Comparison of ENCODE assay signal across 15 cellular contexts in genomic region chr3:195101927-195102608, GRCh38.
DNase-seq lines count a peak whose midpoint lies in the region; ATAC-seq, FAIRE-seq and TF ChIP-seq lines count a peak whose summit lies in the region.
"Had no signal": no experiment of that assay in that cellular context is flagged by ENCODE, and none has a peak within 500 bp of the region (broad histone marks: within the 10 kb centered on the region; RNA-seq: fewer than 3 reads in every experiment).

No MANE protein-coding gene starts in this region.

- H3K4me1 ChIP-seq in GM23248 (ENCODE audit: insufficient read depth): peaks cover 23% of the 10 kb centered on the region
- H3K4me1 ChIP-seq in keratinocyte (ENCODE audit: control insufficient read depth, extremely low read depth, insufficient read depth, low read length): peaks cover 29% of the 10 kb centered on the region
- H3K4me1 ChIP-seq in smooth muscle cell (ENCODE audit: low read depth): peaks cover 6% of the 10 kb centered on the region
- H3K4me1 ChIP-seq in ascending aorta: peaks cover 0 to 5% of the 10 kb centered on the region in 2 donors

- H3K4me2 ChIP-seq in GM23248 (ENCODE audit: unreplicated experiment) (no peak overlapping the region), keratinocyte (ENCODE audit: control insufficient read depth, extremely low read depth, insufficient read depth, low read depth, low read length) (no peak overlapping the region), smooth muscle cell (no peak overlapping the region)

- H2AFZ ChIP-seq in GM23248 (no peak overlapping the region), keratinocyte (ENCODE audit: control insufficient read depth, low read length) (no peak overlapping the region), smooth muscle cell (ENCODE audit: low read depth) (no peak overlapping the region)

- H4K20me1 ChIP-seq in GM23248 (ENCODE audit: insufficient read depth) (no peaks in the 10 kb centered on the region), keratinocyte (ENCODE audit: control insufficient read depth, extremely low read depth, insufficient read depth, low read length) (no peaks in the 10 kb centered on the region), smooth muscle cell (ENCODE audit: low read depth) (no peaks in the 10 kb centered on the region)

- H3K36me3 ChIP-seq in GM23248 (ENCODE audit: low read depth) (no peaks in the 10 kb centered on the region), keratinocyte (ENCODE audit: control insufficient read depth in 2 of 2, extremely low read depth in 1 of 2, insufficient read depth in 2 of 2, low read length in 2 of 2) (no peaks in the 10 kb centered on the region), smooth muscle cell (ENCODE audit: low read depth) (no peaks in the 10 kb centered on the region), ascending aorta (no peaks in the 10 kb centered on the region)
- H3K36me3 ChIP-seq: thoracic aorta had no signal

- H3K27me3 ChIP-seq in GM23248 (replicated peaks; ENCODE audit: insufficient read depth): no peaks in the 10 kb centered on the region
- no peaks in the 10 kb centered on the region for H3K27me3 ChIP-seq in keratinocyte (ENCODE audit: control insufficient read depth, extremely low read depth, insufficient read depth, low read length)
- H3K27me3 ChIP-seq in smooth muscle cell (ENCODE audit: low read depth): no peaks in the 10 kb centered on the region
- H3K27me3 ChIP-seq in ascending aorta: no peaks in the 10 kb centered on the region

- CTCF ChIA-PET in RWPE1 (lab: Yijun Ruan, JAX): interaction anchor here (0.6 kb wide), 1 partner anchor 20 kb away, joined by 3 read pairs; no protein-coding TSS in a partner anchor

- dilution Hi-C loops in keratinocyte (cut with MboI; ENCODE audit: extremely low pct_ligation_motif_present, low sequenced_read_pairs): no loop called here

- H3F3A ChIP-seq in GM23248 (ENCODE audit: insufficient read depth): peaks cover 23% of the 10 kb centered on the region
- H3F3A ChIP-seq in smooth muscle cell (ENCODE audit: low read depth): peaks cover 18% of the 10 kb centered on the region

- H3K9me1 ChIP-seq in keratinocyte (ENCODE audit: control insufficient read depth, extremely low read depth, insufficient read depth, low read length): no peaks in the 10 kb centered on the region

- H3K4me3 ChIP-seq in GM23248 (no peak overlapping the region), keratinocyte (ENCODE audit: control insufficient read depth in 2 of 3, extremely low read depth in 1 of 3, insufficient read depth in 2 of 3, low read depth in 1 of 3, low read length in 3 of 3) (no peak overlapping the region), smooth muscle cell (no peak overlapping the region), ascending aorta (no peak overlapping the region)
- H3K4me3 ChIP-seq: skin epidermis, thoracic aorta had no signal

- intact Hi-C loops in ascending aorta (cut with DNase I): no loop called here

- no peaks in the 10 kb centered on the region for H3K79me2 ChIP-seq in GM23248 (ENCODE audit: insufficient read depth)
- H3K79me2 ChIP-seq in keratinocyte (ENCODE audit: control insufficient read depth, insufficient read depth, low read length): no peaks in the 10 kb centered on the region
- no peaks in the 10 kb centered on the region for H3K79me2 ChIP-seq in smooth muscle cell (ENCODE audit: low read depth)

- no peak for FAIRE-seq in keratinocyte (lab: Jason Lieb, UNC)
- FAIRE-seq: frontal cortex had no signal

- DNase-seq in GM23248: no peak
- no peak for DNase-seq in RWPE1 (ENCODE audit: low spot score)
- DNase-seq in keratinocyte (ENCODE audit: low read depth, low spot score): no peak
- DNase-seq in smooth muscle cell (lab: John Stamatoyannopoulos, UW; ENCODE audit: unreplicated experiment): no peak
- no peak for DNase-seq in NCI-H2107 (lab: John Stamatoyannopoulos, UW)
- no peak for DNase-seq in activated CD4-positive, alpha-beta T cell treated with anti-CD3 and anti-CD28 coated beads, Interleukin-2, amount 50 U/mL, for 1 hour
- no peak for DNase-seq in ascending aorta (ENCODE audit: low spot score in 2 of 2)
- DNase-seq: activated CD8-positive, alpha-beta memory T cell treated with anti-CD3 and anti-CD28 coated beads, Interleukin-2, amount 50 U/mL, for 4 hours; KG1; NCI-H774 had no signal

- H3K9me3 ChIP-seq in GM23248 (ENCODE audit: low read depth): no peaks in the 10 kb centered on the region
- H3K9me3 ChIP-seq in keratinocyte (ENCODE audit: control insufficient read depth, low read depth, low read length): peaks cover 3% of the 10 kb centered on the region
- no peaks in the 10 kb centered on the region for H3K9me3 ChIP-seq in smooth muscle cell (replicated peaks; ENCODE audit: low read depth)
- no peaks in the 10 kb centered on the region for H3K9me3 ChIP-seq in ascending aorta
- H3K9me3 ChIP-seq: thoracic aorta had no signal

- POLR2A ChIA-PET in RWPE1 (lab: Yijun Ruan, JAX; ENCODE audit: low non-redundant PET): no interaction called here

- H3K27ac ChIP-seq in GM23248: peak overlapping the region; percentile 82
- H3K27ac ChIP-seq in RWPE1: peak overlapping the region; percentile 64
- H3K27ac ChIP-seq in keratinocyte (ENCODE audit: control insufficient read depth, insufficient read depth, low read length): peak overlapping the region; percentile 76
- H3K27ac ChIP-seq in smooth muscle cell (ENCODE audit: low read depth): peak overlapping the region; percentile 96
- no peak overlapping the region for H3K27ac ChIP-seq in ascending aorta
- H3K27ac ChIP-seq: thoracic aorta had no signal

- H3K9ac ChIP-seq in GM23248: no peak overlapping the region
- no peak overlapping the region for H3K9ac ChIP-seq in keratinocyte (ENCODE audit: control insufficient read depth, extremely low read depth, insufficient read depth, low read length)
- H3K9ac ChIP-seq in smooth muscle cell (ENCODE audit: low read depth): peak overlapping the region; percentile 74

- WGBS in GM23248 (ENCODE audit: low coverage in 1 of 2, low lambda C conversion rate in 2 of 2, missing lambda C conversion rate in 2 of 2), 2 experiments: 89 to 92% methylated on average over 11 to 13 of the region's 13 CpGs
- 85% methylated on average over 11 of the region's 13 CpGs for WGBS in smooth muscle cell (ENCODE audit: low lambda C conversion rate)

- ATAC-seq in HG02852 (IDR thresholded peaks at IDR 0.05; ENCODE audit: unreplicated experiment): no peak
- ATAC-seq: naive thymus-derived CD8-positive, alpha-beta T cell had no signal

- TF ChIP-seq CTCF in RWPE1 (conservative IDR thresholded peaks at IDR 0.05; ENCODE audit: low read depth) (no peak), keratinocyte (optimal IDR thresholded peaks at IDR 0.05 in 1 of 3, IDR thresholded peaks at IDR 0.05 in 1 of 3, conservative IDR thresholded peaks at IDR 0.05 in 1 of 3; ENCODE audit: extremely low read depth in 1 of 3, insufficient read depth in 2 of 3, low read length in 3 of 3) (no peak), smooth muscle cell (IDR thresholded peaks at IDR 0.05; ENCODE audit: borderline replicate concordance, insufficient read depth, poor library complexity, severe bottlenecking) (no peak), ascending aorta (IDR thresholded peaks at IDR 0.05) (no peak)

- in situ Hi-C loops in GM23248 (cut with MboI): loop anchor here (10.0 to 25.0 kb wide), 2 partner anchors 410 to 417 kb away; partner anchors contain the start of gene FAM43A

- no peaks in the 10 kb centered on the region for H3K9me2 ChIP-seq in GM23248 (ENCODE audit: insufficient read depth)

Comparison
In these comparisons a context has a peak if more than half of its experiments do, and no peak if none do; other contexts are left out.
1. H3K27ac ChIP-seq: peak in GM23248 (single experiment), RWPE1 (single experiment), keratinocyte (single experiment) and smooth muscle cell (single experiment); none in ascending aorta (0 of 2).